ENCODE assay signal across 8 cellular contexts in the genomic region with DNA sequence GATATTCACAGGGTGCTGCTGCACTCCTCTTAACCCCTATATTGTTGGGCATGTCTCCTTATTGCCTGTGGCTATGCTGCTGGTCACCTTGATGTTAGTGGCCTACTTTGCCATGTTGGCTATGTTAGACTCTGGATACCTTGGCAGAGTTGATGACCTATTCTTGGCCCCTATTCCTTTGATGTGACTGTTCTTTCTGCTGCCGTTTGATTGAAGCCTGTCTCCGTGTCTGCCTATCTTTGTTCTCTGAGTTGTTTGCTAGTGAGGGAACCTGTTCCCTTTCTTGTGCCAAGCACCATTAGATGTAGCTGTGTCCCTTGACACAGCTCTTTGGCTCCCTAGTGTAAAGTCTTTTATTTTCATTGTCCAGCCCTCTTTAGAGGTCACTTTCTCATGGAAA. TPM values are rescaled to one million over a fixed set of nuclear protein-coding genes. Genes with fewer than 3 reads are reported as not detected.
"Had no signal": no experiment of that assay in that cellular context is flagged by ENCODE, and none has a peak within 500 bp of the region (broad histone marks: within the 10 kb centered on the region; RNA-seq: fewer than 3 reads in every experiment).

No MANE protein-coding gene starts in this region.

- H3K4me3 ChIP-seq: GM23248, HAP-1 had no signal

- FAIRE-seq: HepG2 had no signal

- H3K4me1 ChIP-seq: HAP-1 had no signal

- H3K9ac ChIP-seq: GM23248 had no signal

- H2AFZ ChIP-seq: GM23248 had no signal

- H3K27ac ChIP-seq: GM23248, HL-60 had no signal

- ATAC-seq: HCT116, HepG2 had no signal

- DNase-seq: GM23248, H7, HFFc6 had no signal

- H3K9me3 ChIP-seq: HAP-1 had no signal

- H3K36me3 ChIP-seq: HAP-1 had no signal

RNA-seq across cellular contexts. Expression of a gene that starts 28.8 kb away (rescaled TPM):
- total RNA-seq: HepG2 had no signal
- polyA plus RNA-seq: IgD-negative memory B cell had no signal
